In the genomic region with DNA sequence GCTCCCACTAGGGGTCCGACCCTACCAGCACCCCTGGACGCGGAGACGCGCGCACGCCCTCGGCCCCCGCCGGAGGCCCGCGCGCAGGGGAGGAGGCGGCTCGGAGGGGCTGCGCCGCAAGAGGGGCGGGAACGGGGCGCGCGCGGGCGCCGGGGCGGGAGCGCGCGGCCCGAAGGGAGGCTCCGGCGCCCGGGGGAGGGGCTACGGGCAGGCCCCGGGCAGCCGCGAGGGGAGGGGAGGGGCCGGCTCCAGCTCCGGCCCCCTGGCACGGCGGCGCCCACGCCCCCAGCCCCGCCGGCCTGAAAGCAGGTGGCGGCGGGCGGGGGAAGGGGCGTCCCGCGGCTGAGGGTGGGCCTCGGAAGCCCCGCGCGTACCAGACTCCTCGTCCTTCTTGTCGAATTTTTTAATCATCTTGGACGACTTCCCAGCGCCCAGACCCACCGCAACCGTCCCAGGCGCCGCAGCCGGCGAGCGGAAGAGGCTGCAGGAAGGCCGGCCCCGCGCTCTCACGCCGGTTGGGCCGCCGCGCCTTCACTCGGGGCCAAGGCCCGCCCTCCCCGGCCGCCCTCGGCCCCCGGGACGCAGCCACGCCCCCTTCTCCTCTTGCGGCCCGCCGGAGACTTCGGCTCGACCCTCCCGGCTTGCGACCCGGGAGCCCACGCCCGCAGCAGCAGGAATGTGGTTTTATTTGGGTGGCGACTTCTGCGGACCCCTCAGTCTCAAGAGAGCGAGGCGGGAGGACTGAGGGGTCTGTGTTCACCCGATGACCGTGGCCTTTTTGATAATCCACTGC, we compare ENCODE assay signal across 8 cellular contexts. TPM values are rescaled to one million over a fixed set of nuclear protein-coding genes. Genes with fewer than 3 reads are reported as not detected.
DNase-seq lines count a peak whose midpoint lies in the region; FAIRE-seq and TF ChIP-seq lines count a peak whose summit lies in the region.

Gene COPG2 (minus strand): TSS at position 491 of the 793 bp plus-strand sequence. CDS start 80 bp downstream, at position 411.

- H3K4me1 ChIP-seq in neural progenitor cell (peaks cover 13% of the 10 kb centered on the region), stomach smooth muscle (ENCODE audit: control insufficient read depth, insufficient read depth, low read length) (peaks cover 8% of the 10 kb centered on the region)

- TF ChIP-seq POLR2A in H54 (IDR thresholded peaks at IDR 0.05; ENCODE audit: low read depth, low read length): peak; percentile 75

- peaks cover 11% of the 10 kb centered on the region for H3K36me3 Mint-ChIP-seq in neural progenitor cell

- peak within 1 kb of the TSS; percentile 98 for H2AFZ ChIP-seq in neural progenitor cell (replicated peaks)

- H3K27ac Mint-ChIP-seq in neural progenitor cell: no peak within 1 kb of the TSS

- H3K27me3 Mint-ChIP-seq in neural progenitor cell (ENCODE audit: insufficient read depth, low read depth): no peaks in the 10 kb centered on the region

- H4K20me1 ChIP-seq in neural progenitor cell (ENCODE audit: low read depth): no peaks in the 10 kb centered on the region

- H3K27ac ChIP-seq in neural progenitor cell (peak within 1 kb of the TSS; percentile 76), stomach smooth muscle (ENCODE audit: low read length) (peak within 1 kb of the TSS; percentile 46)

- H3K79me2 ChIP-seq in neural progenitor cell (ENCODE audit: low read depth): peaks cover 22% of the 10 kb centered on the region

- H3K4me3 Mint-ChIP-seq in neural progenitor cell: peak within 1 kb of the TSS; percentile 94

- DNase-seq in GDM1 (lab: John Stamatoyannopoulos, UW) (peak; percentile 87), H54 (ENCODE audit: insufficient read length, low spot score) (peak; percentile 88), LNCaP clone FGC (ENCODE audit: low read depth) (no peak), SHP77 treated with DMSO at 0.1 percent for 48 hours (lab: John Stamatoyannopoulos, UW) (peak; percentile 20), activated gamma-delta T cell treated with Interleukin-2 at 50 U/mL for 16 hours (peak; percentile 69), foreskin fibroblast (peak; percentile 81 to 95), neural progenitor cell (ENCODE audit: low spot score) (peak; percentile 97)

- TF ChIP-seq CTCF in LNCaP clone FGC (IDR thresholded peaks at IDR 0.05; ENCODE audit: control insufficient read depth, extremely low read depth, insufficient read depth): no peak
- no peak for TF ChIP-seq CTCF in foreskin fibroblast (IDR thresholded peaks at IDR 0.05; ENCODE audit: low read depth, low read length)
- no peak for TF ChIP-seq CTCF in neural progenitor cell (IDR thresholded peaks at IDR 0.05)

- peak within 1 kb of the TSS; percentile 25 for H3K9ac ChIP-seq in neural progenitor cell
- peak within 1 kb of the TSS; percentile 71 to 72 for H3K9ac ChIP-seq in stomach smooth muscle (ENCODE audit: low read length in 2 of 2)

- H3K27me3 ChIP-seq in neural progenitor cell (peaks cover 10% of the 10 kb centered on the region), stomach smooth muscle (ENCODE audit: control insufficient read depth in 1 of 2, insufficient read depth in 2 of 2, low read length in 2 of 2) (no peaks in the 10 kb centered on the region)

- H3K9me3 Mint-ChIP-seq in neural progenitor cell: no peaks in the 10 kb centered on the region

- no peaks in the 10 kb centered on the region for H3K9me3 ChIP-seq in neural progenitor cell (ENCODE audit: low read depth)
- H3K9me3 ChIP-seq in stomach smooth muscle (ENCODE audit: control insufficient read depth in 2 of 2, low read length in 2 of 2): no peaks in the 10 kb centered on the region

- H3K36me3 ChIP-seq in neural progenitor cell (peaks cover 20% of the 10 kb centered on the region), stomach smooth muscle (ENCODE audit: control insufficient read depth in 2 of 2, insufficient read depth in 2 of 2, low read length in 2 of 2) (peaks cover 0 to 2% of the 10 kb centered on the region in 2 donors)

- H3K4me1 Mint-ChIP-seq in neural progenitor cell: peaks cover 18% of the 10 kb centered on the region

- FAIRE-seq in H54 (lab: Jason Lieb, UNC): no peak

- no peaks in the 10 kb centered on the region for H3F3A ChIP-seq in neural progenitor cell (ENCODE audit: low read depth)

- peak within 1 kb of the TSS; percentile 78 for H3K4me3 ChIP-seq in LNCaP clone FGC (ENCODE audit: low read depth, low read length)
- peak within 1 kb of the TSS; percentile 70 to 84 for H3K4me3 ChIP-seq in foreskin fibroblast (ENCODE audit: low read depth in 1 of 2, low read length in 2 of 2)
- peak within 1 kb of the TSS; percentile 74 for H3K4me3 ChIP-seq in neural progenitor cell
- peak within 1 kb of the TSS; percentile 89 to 91 for H3K4me3 ChIP-seq in stomach smooth muscle (ENCODE audit: low read length in 2 of 2)

- peak within 1 kb of the TSS; percentile 79 for H3K4me2 ChIP-seq in neural progenitor cell

RNA-seq across cellular contexts. Expression of gene COPG2, which starts in this region (rescaled TPM):
- total RNA-seq in neural progenitor cell (ENCODE audit: low replicate concordance): 139 and 167 TPM in 2 replicates
